20 cellular contexts compared by ENCODE assay signal in the genomic region with DNA sequence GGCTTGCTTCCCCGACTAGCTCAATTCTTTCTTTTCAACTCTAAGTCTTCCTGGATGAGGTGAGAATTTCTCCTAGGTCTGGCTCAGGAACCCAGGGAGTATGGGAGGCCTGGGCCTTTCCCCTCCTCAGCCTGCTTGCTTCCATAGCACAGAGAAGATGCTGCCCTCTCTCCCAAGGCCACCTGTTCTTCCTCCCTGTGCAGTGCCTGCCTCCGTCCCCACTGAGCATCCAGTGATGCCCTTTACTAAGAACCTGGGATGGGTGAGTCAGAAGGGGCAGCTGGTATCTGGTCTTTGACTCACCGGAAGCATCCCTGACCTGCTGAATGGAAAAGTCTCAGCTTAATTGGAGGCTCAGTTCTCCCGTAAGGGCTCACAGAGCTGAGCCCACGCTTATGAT.
"Had no signal": no experiment of that assay in that cellular context is flagged by ENCODE, and none has a peak within 500 bp of the region (broad histone marks: within the 10 kb centered on the region; RNA-seq: fewer than 3 reads in every experiment).

No MANE protein-coding gene starts in this region.

- H3K27ac Mint-ChIP-seq: activated B cell treated with CpG ODN at 0.5 μM for 24 hours; activated CD4-positive, alpha-beta memory T cell treated with anti-CD3 and anti-CD28 coated beads for 36 hours; activated naive CD4-positive, alpha-beta T cell treated with anti-CD3 and anti-CD28 coated beads for 36 hours; activated naive CD8-positive, alpha-beta T cell treated with anti-CD3 and anti-CD28 coated beads, Interleukin-2, amount 10 ng/mL, durations not matched to agents 7 days and 5 days; activated T-cell treated with anti-CD3 and anti-CD28 coated beads, Interleukin-2, amount 50 U/mL, for 72 hours; naive B cell; stimulated activated naive B cell treated with anti-CD40 and anti-IgM and Interleukin-4, amounts not matched to agents 10 μg/mL and 1 μg/mL and 100 μg/mL, for 72 hours; T-helper 17 cell had no signal

- H3K9me3 ChIP-seq: breast epithelium, heart right ventricle, lower lobe of right lung, transverse colon had no signal

- H3K36me3 ChIP-seq: breast epithelium, heart right ventricle, lower lobe of right lung, transverse colon had no signal

- H3K4me1 Mint-ChIP-seq: activated B cell treated with CpG ODN at 0.5 μM for 24 hours; activated naive CD8-positive, alpha-beta T cell treated with anti-CD3 and anti-CD28 coated beads, Interleukin-2, amount 10 ng/mL, durations not matched to agents 7 days and 5 days; central memory CD8-positive, alpha-beta T cell; naive B cell; stimulated activated naive B cell treated with anti-CD40 and anti-IgM and Interleukin-4, amounts not matched to agents 10 μg/mL and 1 μg/mL and 100 μg/mL, for 72 hours; T-helper 17 cell had no signal

- H3K27me3 ChIP-seq: breast epithelium had no signal

- DNase-seq: activated B cell treated with CpG ODN at 0.5 μM for 24 hours; activated CD4-positive, alpha-beta memory T cell treated with anti-CD3 and anti-CD28 coated beads for 36 hours; activated CD4-positive, alpha-beta T cell treated with anti-CD3 and anti-CD28 coated beads for 4 hours; activated effector memory CD4-positive, alpha-beta T cell treated with Interleukin-2 at 50 U/mL for 16 hours; activated naive CD4-positive, alpha-beta T cell treated with anti-CD3 and anti-CD28 coated beads for 36 hours; activated naive CD8-positive, alpha-beta T cell treated with anti-CD3 and anti-CD28 coated beads, Interleukin-2, amount 10 ng/mL, durations not matched to agents 7 days and 5 days; activated T-cell treated with anti-CD3 and anti-CD28 coated beads, Interleukin-2, amount 50 U/mL, for 72 hours; amniotic stem cell; cortex of kidney; foreskin fibroblast; heart right ventricle; lower lobe of right lung; naive B cell; stimulated activated CD4-positive, alpha-beta T cell treated with anti-CD3 and anti-CD28 coated beads, Interleukin-2, amount 100 ng/mL, for 48 hours; stimulated activated CD8-positive, alpha-beta memory T cell treated with anti-CD3 and anti-CD28 coated beads, Interleukin-4, amount 100 ng/mL, for 48 hours; stimulated activated naive B cell treated with anti-CD40 and anti-IgM and Interleukin-4, amounts not matched to agents 10 μg/mL and 1 μg/mL and 100 μg/mL, for 72 hours; T-helper 17 cell; transverse colon had no signal

- H3K9me3 Mint-ChIP-seq: activated B cell treated with CpG ODN at 0.5 μM for 24 hours; activated CD4-positive, alpha-beta memory T cell treated with anti-CD3 and anti-CD28 coated beads for 36 hours; activated naive CD4-positive, alpha-beta T cell treated with anti-CD3 and anti-CD28 coated beads for 36 hours; activated naive CD8-positive, alpha-beta T cell treated with anti-CD3 and anti-CD28 coated beads, Interleukin-2, amount 10 ng/mL, durations not matched to agents 7 days and 5 days; activated T-cell treated with anti-CD3 and anti-CD28 coated beads, Interleukin-2, amount 50 U/mL, for 72 hours; central memory CD8-positive, alpha-beta T cell had no signal

- H3K4me3 Mint-ChIP-seq: activated B cell treated with CpG ODN at 0.5 μM for 24 hours; activated CD4-positive, alpha-beta memory T cell treated with anti-CD3 and anti-CD28 coated beads for 36 hours; activated naive CD4-positive, alpha-beta T cell treated with anti-CD3 and anti-CD28 coated beads for 36 hours; activated naive CD8-positive, alpha-beta T cell treated with anti-CD3 and anti-CD28 coated beads, Interleukin-2, amount 10 ng/mL, durations not matched to agents 7 days and 5 days; activated T-cell treated with anti-CD3 and anti-CD28 coated beads, Interleukin-2, amount 50 U/mL, for 72 hours; central memory CD8-positive, alpha-beta T cell; naive B cell; stimulated activated naive B cell treated with anti-CD40 and anti-IgM and Interleukin-4, amounts not matched to agents 10 μg/mL and 1 μg/mL and 100 μg/mL, for 72 hours; T-helper 17 cell had no signal

- H3K4me3 ChIP-seq: breast epithelium, heart right ventricle, lower lobe of right lung, transverse colon had no signal

- ATAC-seq: activated T-cell treated with anti-CD3 and anti-CD28 coated beads, Interleukin-2, amount 50 U/mL, for 72 hours; heart right ventricle; lower lobe of right lung; stimulated activated naive B cell treated with anti-CD40 and anti-IgM and Interleukin-4, amounts not matched to agents 10 μg/mL and 1 μg/mL and 100 μg/mL, for 72 hours; T-helper 17 cell had no signal

- H3K36me3 Mint-ChIP-seq: activated CD4-positive, alpha-beta memory T cell treated with anti-CD3 and anti-CD28 coated beads for 36 hours; activated naive CD8-positive, alpha-beta T cell treated with anti-CD3 and anti-CD28 coated beads, Interleukin-2, amount 10 ng/mL, durations not matched to agents 7 days and 5 days; naive B cell; stimulated activated naive B cell treated with anti-CD40 and anti-IgM and Interleukin-4, amounts not matched to agents 10 μg/mL and 1 μg/mL and 100 μg/mL, for 72 hours had no signal

- H3K27ac ChIP-seq: breast epithelium, heart right ventricle, lower lobe of right lung, transverse colon had no signal

- H3K4me1 ChIP-seq: breast epithelium, lower lobe of right lung, transverse colon had no signal
